In the genomic region with DNA sequence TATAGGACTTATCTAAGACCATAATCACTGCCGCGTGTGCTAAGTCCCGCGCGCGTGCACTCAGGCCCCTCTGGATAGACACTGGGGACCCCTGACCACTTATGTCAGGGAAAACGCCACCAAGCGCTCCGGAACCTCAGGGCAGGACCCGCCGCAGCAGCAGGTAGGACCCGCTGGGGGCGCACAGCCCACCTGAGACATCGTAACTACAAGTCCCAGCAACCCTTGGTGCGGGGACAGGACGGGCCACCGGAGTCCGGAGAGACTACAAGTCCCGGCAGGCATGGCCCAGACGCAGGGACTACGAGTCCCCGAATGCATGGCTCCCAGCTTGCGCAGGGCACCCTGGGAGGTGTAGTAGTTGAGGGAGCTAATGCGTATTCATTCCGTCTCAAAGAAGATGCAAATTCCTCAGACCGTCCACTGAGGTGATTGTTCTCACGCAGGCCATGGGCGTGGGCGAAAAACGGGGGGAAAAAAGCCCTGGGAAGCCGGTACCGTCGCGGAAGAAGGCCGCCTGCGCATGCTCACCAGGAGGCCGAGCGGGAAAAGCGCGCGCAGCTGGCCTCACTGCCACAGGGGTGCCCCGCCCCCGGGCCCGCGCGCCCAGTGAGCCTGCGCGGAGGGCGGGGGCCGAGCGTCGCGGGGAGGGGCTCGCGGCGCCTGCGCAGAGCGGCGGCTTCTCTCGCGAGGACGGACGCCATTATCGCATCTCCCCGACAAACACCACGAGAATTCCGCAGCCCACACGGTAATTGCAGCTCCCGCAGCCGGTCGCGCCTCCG, we compare ENCODE assay signal across 1 cellular context.
A peak's percentile ranks its signal among the peaks of the same experiment; 100 is the strongest.
TF ChIP-seq lines count a peak whose summit lies in the region.

A gene with protein sequence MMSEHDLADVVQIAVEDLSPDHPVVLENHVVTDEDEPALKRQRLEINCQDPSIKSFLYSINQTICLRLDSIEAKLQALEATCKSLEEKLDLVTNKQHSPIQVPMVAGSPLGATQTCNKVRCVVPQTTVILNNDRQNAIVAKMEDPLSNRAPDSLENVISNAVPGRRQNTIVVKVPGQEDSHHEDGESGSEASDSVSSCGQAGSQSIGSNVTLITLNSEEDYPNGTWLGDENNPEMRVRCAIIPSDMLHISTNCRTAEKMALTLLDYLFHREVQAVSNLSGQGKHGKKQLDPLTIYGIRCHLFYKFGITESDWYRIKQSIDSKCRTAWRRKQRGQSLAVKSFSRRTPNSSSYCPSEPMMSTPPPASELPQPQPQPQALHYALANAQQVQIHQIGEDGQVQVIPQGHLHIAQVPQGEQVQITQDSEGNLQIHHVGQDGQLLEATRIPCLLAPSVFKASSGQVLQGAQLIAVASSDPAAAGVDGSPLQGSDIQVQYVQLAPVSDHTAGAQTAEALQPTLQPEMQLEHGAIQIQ (plus strand): TSS at position 670 of the 785 bp plus-strand sequence. CDS start 23,682 bp downstream, outside the sequence.

TF ChIP-seq in HepG2, 621 proteins besides CTCF, POLR2A, EP300 and RAD21 (continued from another document and continues in another):
- TF ChIP-seq, protein P1, sequence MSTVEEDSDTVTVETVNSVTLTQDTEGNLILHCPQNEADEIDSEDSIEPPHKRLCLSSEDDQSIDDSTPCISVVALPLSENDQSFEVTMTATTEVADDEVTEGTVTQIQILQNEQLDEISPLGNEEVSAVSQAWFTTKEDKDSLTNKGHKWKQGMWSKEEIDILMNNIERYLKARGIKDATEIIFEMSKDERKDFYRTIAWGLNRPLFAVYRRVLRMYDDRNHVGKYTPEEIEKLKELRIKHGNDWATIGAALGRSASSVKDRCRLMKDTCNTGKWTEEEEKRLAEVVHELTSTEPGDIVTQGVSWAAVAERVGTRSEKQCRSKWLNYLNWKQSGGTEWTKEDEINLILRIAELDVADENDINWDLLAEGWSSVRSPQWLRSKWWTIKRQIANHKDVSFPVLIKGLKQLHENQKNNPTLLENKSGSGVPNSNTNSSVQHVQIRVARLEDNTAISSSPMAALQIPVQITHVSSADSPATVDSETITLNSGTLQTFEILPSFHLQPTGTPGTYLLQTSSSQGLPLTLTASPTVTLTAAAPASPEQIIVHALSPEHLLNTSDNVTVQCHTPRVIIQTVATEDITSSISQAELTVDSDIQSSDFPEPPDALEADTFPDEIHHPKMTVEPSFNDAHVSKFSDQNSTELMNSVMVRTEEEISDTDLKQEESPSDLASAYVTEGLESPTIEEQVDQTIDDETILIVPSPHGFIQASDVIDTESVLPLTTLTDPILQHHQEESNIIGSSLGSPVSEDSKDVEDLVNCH (CRISPR knock-in tag; IDR thresholded peaks at IDR 0.05) = peak; percentile 75; the same call in 1 of the 2 replicates
- TF ChIP-seq ZNF775 (CRISPR knock-in tag; IDR thresholded peaks at IDR 0.05; ENCODE audit: borderline replicate concordance) = 0 out of 2 replicates have a peak, but pooled peaks have one; percentile 82
- peak; percentile 82 for TF ChIP-seq RBM39 (IDR thresholded peaks at IDR 0.05; ENCODE audit: low read depth, low read length, poor library complexity, severe bottlenecking)
- TF ChIP-seq, protein P2, sequence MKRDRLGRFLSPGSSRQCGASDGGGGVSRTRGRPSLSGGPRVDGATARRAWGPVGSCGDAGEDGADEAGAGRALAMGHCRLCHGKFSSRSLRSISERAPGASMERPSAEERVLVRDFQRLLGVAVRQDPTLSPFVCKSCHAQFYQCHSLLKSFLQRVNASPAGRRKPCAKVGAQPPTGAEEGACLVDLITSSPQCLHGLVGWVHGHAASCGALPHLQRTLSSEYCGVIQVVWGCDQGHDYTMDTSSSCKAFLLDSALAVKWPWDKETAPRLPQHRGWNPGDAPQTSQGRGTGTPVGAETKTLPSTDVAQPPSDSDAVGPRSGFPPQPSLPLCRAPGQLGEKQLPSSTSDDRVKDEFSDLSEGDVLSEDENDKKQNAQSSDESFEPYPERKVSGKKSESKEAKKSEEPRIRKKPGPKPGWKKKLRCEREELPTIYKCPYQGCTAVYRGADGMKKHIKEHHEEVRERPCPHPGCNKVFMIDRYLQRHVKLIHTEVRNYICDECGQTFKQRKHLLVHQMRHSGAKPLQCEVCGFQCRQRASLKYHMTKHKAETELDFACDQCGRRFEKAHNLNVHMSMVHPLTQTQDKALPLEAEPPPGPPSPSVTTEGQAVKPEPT (CRISPR knock-in tag; IDR thresholded peaks at IDR 0.05; ENCODE audit: low read depth) = no peak
- peak; percentile 69; the same call in 1 of the 2 replicates for TF ChIP-seq SOX5 (CRISPR knock-in tag; IDR thresholded peaks at IDR 0.05; ENCODE audit: borderline replicate concordance)
- peak; percentile 93 for TF ChIP-seq PHF8 (CRISPR knock-in tag; IDR thresholded peaks at IDR 0.05)
- no peak for TF ChIP-seq NFIB (CRISPR knock-in tag; IDR thresholded peaks at IDR 0.05; ENCODE audit: borderline replicate concordance)
- no peak for TF ChIP-seq ZNF326 (CRISPR knock-in tag; IDR thresholded peaks at IDR 0.05; ENCODE audit: borderline replicate concordance)
- TF ChIP-seq, protein P3, sequence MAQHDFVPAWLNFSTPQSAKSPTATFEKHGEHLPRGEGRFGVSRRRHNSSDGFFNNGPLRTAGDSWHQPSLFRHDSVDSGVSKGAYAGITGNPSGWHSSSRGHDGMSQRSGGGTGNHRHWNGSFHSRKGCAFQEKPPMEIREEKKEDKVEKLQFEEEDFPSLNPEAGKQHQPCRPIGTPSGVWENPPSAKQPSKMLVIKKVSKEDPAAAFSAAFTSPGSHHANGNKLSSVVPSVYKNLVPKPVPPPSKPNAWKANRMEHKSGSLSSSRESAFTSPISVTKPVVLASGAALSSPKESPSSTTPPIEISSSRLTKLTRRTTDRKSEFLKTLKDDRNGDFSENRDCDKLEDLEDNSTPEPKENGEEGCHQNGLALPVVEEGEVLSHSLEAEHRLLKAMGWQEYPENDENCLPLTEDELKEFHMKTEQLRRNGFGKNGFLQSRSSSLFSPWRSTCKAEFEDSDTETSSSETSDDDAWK (CRISPR knock-in tag; IDR thresholded peaks at IDR 0.05) = no peak
- peak; percentile 89; the same call in 1 of the 2 replicates for TF ChIP-seq REPIN1 (CRISPR knock-in tag; IDR thresholded peaks at IDR 0.05; ENCODE audit: borderline replicate concordance, low read depth)
- no peak for TF ChIP-seq PRPF4 (IDR thresholded peaks at IDR 0.05; ENCODE audit: low read depth, low read length, poor library complexity, severe bottlenecking)
- TF ChIP-seq ESRRA (CRISPR knock-in tag; IDR thresholded peaks at IDR 0.05; ENCODE audit: low read depth) = 0 out of 2 replicates have a peak, but pooled peaks have one; percentile 63
- TF ChIP-seq, protein P4, sequence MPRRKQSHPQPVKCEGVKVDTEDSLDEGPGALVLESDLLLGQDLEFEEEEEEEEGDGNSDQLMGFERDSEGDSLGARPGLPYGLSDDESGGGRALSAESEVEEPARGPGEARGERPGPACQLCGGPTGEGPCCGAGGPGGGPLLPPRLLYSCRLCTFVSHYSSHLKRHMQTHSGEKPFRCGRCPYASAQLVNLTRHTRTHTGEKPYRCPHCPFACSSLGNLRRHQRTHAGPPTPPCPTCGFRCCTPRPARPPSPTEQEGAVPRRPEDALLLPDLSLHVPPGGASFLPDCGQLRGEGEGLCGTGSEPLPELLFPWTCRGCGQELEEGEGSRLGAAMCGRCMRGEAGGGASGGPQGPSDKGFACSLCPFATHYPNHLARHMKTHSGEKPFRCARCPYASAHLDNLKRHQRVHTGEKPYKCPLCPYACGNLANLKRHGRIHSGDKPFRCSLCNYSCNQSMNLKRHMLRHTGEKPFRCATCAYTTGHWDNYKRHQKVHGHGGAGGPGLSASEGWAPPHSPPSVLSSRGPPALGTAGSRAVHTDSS (CRISPR knock-in tag; conservative IDR thresholded peaks at IDR 0.05) = peak; percentile 100
- TF ChIP-seq, protein P5, sequence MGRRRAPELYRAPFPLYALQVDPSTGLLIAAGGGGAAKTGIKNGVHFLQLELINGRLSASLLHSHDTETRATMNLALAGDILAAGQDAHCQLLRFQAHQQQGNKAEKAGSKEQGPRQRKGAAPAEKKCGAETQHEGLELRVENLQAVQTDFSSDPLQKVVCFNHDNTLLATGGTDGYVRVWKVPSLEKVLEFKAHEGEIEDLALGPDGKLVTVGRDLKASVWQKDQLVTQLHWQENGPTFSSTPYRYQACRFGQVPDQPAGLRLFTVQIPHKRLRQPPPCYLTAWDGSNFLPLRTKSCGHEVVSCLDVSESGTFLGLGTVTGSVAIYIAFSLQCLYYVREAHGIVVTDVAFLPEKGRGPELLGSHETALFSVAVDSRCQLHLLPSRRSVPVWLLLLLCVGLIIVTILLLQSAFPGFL (CRISPR knock-in tag; IDR thresholded peaks at IDR 0.05) = 0 out of 2 replicates have a peak, but pooled peaks have one; percentile 57
- peak; percentile 60 for TF ChIP-seq TBL1XR1 (IDR thresholded peaks at IDR 0.05; ENCODE audit: borderline replicate concordance, low read length, partially characterized antibody)
- peak; percentile 89; the same call in 1 of the 2 replicates for TF ChIP-seq ZNF83 (CRISPR knock-in tag; IDR thresholded peaks at IDR 0.05; ENCODE audit: borderline replicate concordance)
- TF ChIP-seq, protein P6, sequence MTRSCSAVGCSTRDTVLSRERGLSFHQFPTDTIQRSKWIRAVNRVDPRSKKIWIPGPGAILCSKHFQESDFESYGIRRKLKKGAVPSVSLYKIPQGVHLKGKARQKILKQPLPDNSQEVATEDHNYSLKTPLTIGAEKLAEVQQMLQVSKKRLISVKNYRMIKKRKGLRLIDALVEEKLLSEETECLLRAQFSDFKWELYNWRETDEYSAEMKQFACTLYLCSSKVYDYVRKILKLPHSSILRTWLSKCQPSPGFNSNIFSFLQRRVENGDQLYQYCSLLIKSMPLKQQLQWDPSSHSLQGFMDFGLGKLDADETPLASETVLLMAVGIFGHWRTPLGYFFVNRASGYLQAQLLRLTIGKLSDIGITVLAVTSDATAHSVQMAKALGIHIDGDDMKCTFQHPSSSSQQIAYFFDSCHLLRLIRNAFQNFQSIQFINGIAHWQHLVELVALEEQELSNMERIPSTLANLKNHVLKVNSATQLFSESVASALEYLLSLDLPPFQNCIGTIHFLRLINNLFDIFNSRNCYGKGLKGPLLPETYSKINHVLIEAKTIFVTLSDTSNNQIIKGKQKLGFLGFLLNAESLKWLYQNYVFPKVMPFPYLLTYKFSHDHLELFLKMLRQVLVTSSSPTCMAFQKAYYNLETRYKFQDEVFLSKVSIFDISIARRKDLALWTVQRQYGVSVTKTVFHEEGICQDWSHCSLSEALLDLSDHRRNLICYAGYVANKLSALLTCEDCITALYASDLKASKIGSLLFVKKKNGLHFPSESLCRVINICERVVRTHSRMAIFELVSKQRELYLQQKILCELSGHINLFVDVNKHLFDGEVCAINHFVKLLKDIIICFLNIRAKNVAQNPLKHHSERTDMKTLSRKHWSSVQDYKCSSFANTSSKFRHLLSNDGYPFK (CRISPR knock-in tag; IDR thresholded peaks at IDR 0.05; ENCODE audit: borderline replicate concordance) = peak; percentile 91
- TF ChIP-seq, protein P7, sequence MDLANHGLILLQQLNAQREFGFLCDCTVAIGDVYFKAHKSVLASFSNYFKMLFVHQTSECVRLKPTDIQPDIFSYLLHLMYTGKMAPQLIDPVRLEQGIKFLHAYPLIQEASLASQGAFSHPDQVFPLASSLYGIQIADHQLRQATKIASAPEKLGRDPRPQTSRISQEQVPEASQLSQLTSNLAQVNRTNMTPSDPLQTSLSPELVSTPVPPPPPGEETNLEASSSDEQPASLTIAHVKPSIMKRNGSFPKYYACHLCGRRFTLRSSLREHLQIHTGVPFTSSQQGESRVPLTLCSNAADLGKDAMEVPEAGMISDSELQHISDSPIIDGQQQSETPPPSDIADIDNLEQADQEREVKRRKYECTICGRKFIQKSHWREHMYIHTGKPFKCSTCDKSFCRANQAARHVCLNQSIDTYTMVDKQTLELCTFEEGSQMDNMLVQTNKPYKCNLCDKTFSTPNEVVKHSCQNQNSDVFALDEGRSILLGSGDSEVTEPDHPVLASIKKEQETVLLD (CRISPR knock-in tag; IDR thresholded peaks at IDR 0.05; ENCODE audit: low read depth) = peak; percentile 92; the same call in 1 of the 2 replicates
- peak; percentile 82 for TF ChIP-seq SP1 (IDR thresholded peaks at IDR 0.05)
- TF ChIP-seq SP1 (CRISPR knock-in tag; IDR thresholded peaks at IDR 0.05) = peak; percentile 70
- peak; percentile 58; the same call in 1 of the 2 replicates for TF ChIP-seq TGIF2 (CRISPR knock-in tag; IDR thresholded peaks at IDR 0.05)
- TF ChIP-seq, protein P8, sequence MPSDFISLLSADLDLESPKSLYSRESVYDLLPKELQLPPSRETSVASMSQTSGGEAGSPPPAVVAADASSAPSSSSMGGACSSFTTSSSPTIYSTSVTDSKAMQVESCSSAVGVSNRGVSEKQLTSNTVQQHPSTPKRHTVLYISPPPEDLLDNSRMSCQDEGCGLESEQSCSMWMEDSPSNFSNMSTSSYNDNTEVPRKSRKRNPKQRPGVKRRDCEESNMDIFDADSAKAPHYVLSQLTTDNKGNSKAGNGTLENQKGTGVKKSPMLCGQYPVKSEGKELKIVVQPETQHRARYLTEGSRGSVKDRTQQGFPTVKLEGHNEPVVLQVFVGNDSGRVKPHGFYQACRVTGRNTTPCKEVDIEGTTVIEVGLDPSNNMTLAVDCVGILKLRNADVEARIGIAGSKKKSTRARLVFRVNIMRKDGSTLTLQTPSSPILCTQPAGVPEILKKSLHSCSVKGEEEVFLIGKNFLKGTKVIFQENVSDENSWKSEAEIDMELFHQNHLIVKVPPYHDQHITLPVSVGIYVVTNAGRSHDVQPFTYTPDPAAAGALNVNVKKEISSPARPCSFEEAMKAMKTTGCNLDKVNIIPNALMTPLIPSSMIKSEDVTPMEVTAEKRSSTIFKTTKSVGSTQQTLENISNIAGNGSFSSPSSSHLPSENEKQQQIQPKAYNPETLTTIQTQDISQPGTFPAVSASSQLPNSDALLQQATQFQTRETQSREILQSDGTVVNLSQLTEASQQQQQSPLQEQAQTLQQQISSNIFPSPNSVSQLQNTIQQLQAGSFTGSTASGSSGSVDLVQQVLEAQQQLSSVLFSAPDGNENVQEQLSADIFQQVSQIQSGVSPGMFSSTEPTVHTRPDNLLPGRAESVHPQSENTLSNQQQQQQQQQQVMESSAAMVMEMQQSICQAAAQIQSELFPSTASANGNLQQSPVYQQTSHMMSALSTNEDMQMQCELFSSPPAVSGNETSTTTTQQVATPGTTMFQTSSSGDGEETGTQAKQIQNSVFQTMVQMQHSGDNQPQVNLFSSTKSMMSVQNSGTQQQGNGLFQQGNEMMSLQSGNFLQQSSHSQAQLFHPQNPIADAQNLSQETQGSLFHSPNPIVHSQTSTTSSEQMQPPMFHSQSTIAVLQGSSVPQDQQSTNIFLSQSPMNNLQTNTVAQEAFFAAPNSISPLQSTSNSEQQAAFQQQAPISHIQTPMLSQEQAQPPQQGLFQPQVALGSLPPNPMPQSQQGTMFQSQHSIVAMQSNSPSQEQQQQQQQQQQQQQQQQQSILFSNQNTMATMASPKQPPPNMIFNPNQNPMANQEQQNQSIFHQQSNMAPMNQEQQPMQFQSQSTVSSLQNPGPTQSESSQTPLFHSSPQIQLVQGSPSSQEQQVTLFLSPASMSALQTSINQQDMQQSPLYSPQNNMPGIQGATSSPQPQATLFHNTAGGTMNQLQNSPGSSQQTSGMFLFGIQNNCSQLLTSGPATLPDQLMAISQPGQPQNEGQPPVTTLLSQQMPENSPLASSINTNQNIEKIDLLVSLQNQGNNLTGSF (CRISPR knock-in tag; IDR thresholded peaks at IDR 0.05) = peak; percentile 84
- no peak for TF ChIP-seq ZNF644 (CRISPR knock-in tag; IDR thresholded peaks at IDR 0.05; ENCODE audit: low read depth)
- TF ChIP-seq HOXA7 (CRISPR knock-in tag; IDR thresholded peaks at IDR 0.05) = no peak
- TF ChIP-seq SP5 (CRISPR knock-in tag; IDR thresholded peaks at IDR 0.05; ENCODE audit: borderline replicate concordance, low read depth) = peak; percentile 81
- peak; percentile 8; the same call in 1 of the 2 replicates for TF ChIP-seq IRX3 (CRISPR knock-in tag; IDR thresholded peaks at IDR 0.05; ENCODE audit: borderline replicate concordance, low read depth)
